1 cellular context compared by ENCODE assay signal in genomic region chr1:64584479-64584878, GRCh38.
TF ChIP-seq lines count a peak whose summit lies in the region.

No MANE protein-coding gene starts in this region.

TF ChIP-seq in GM23338, 12 proteins besides CTCF, POLR2A, EP300 and RAD21 (continued from another document):
- TF ChIP-seq REST (IDR thresholded peaks at IDR 0.05; ENCODE audit: unreplicated experiment) (no peak), EZH2 (IDR thresholded peaks at IDR 0.05; ENCODE audit: low read depth, unreplicated experiment) (no peak), EZH2phosphoT487 (IDR thresholded peaks at IDR 0.05; ENCODE audit: unreplicated experiment) (no peak), ZNF331 (CRISPR knock-in tag; IDR thresholded peaks at IDR 0.05; ENCODE audit: low read depth) (no peak), ZNF114 (CRISPR knock-in tag; IDR thresholded peaks at IDR 0.05) (no peak), POLR2AphosphoS5 (IDR thresholded peaks at IDR 0.05; ENCODE audit: low read depth) (no peak), CREB1 (CRISPR knock-in tag; IDR thresholded peaks at IDR 0.05; ENCODE audit: low read depth) (no peak)
